Comparison of ENCODE assay signal across 11 cellular contexts in the genomic region with DNA sequence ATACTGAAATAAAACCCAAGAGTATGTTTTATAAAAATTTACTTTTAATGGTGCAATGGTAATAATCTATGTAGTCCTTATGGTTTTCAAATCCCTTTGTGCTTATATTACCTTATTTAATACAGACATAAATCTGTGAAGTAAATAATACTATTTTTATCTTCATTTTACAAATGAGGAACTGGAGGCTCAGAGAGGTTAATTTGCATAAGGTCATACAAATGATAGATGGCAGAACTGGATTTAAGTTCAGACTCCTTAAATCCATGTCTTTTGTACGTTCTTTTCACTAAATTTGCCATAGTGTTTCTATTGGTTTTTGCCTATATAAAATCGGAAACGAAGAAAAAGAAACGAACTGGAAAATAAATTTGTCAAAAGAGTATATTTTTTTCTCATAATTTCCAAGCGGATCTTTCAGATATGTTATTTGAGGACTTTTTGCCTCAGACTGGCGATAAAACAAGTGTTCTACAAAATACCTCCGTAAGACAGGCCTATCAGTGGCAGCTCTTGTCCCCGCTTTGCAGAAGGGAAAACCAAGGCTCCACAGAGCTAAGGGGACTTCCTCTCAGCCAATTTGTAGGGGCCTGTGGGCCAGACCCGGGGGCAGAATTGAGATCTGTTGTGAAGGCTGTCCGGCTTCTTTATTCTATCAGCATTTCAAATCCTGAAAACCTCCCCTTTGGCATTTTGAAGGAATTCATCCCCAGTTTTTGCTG. TPM values are rescaled to one million over a fixed set of nuclear protein-coding genes. Genes with fewer than 3 reads are reported as not detected.
DNase-seq lines count a peak whose midpoint lies in the region; ATAC-seq and TF ChIP-seq lines count a peak whose summit lies in the region.
"Had no signal": no experiment of that assay in that cellular context is flagged by ENCODE, and none has a peak within 500 bp of the region (broad histone marks: within the 10 kb centered on the region; RNA-seq: fewer than 3 reads in every experiment).

No MANE protein-coding gene starts in this region.

- peak overlapping the region; percentile 80 to 99 (median 97) for H3K4me3 Mint-ChIP-seq in IgD-negative memory B cell
- H3K4me3 Mint-ChIP-seq in central memory CD8-positive, alpha-beta T cell, result peak overlapping the region; percentile 96

- DNase-seq in GM12865 (ENCODE audit: low read depth), result peak; percentile 46
- no peak for DNase-seq in central memory CD8-positive, alpha-beta T cell (ENCODE audit: low spot score in 2 of 2)
- DNase-seq in neuronal stem cell (ENCODE audit: low spot score), result no peak
- no peak for DNase-seq in NCI-H2081 treated with DMSO at 0.1 percent for 48 hours (lab: John Stamatoyannopoulos, UW)
- no peak for DNase-seq in dorsolateral prefrontal cortex
- no peak for DNase-seq in HK-2 (ENCODE audit: unreplicated experiment)
- DNase-seq: GOT3, KG1 had no signal

- no peak overlapping the region for H2BK5ac ChIP-seq in neuronal stem cell (ENCODE audit: low read length)

- no peak overlapping the region for H3K14ac ChIP-seq in neuronal stem cell (ENCODE audit: low read length)

- H3K27ac ChIP-seq in neuronal stem cell (replicated peaks; ENCODE audit: low read length), result no peak overlapping the region
- H3K27ac ChIP-seq in dorsolateral prefrontal cortex, result no peak overlapping the region

- no peaks in the 10 kb centered on the region for H3K36me3 ChIP-seq in neuronal stem cell (replicated peaks in 1 of 2; ENCODE audit: control insufficient read depth in 2 of 2, insufficient read depth in 2 of 2, low read length in 2 of 2)

- no peak for ATAC-seq in central memory CD8-positive, alpha-beta T cell (replicated peaks; ENCODE audit: extremely low read depth, poor library complexity, severe bottlenecking)
- ATAC-seq in HG02885 (IDR thresholded peaks at IDR 0.05; ENCODE audit: poor library complexity, unreplicated experiment), result no peak

- H3K27me3 Mint-ChIP-seq in IgD-negative memory B cell, result no peaks in the 10 kb centered on the region
- H3K27me3 Mint-ChIP-seq in central memory CD8-positive, alpha-beta T cell, result no peaks in the 10 kb centered on the region

- no peak overlapping the region for H2AK5ac ChIP-seq in neuronal stem cell (ENCODE audit: low read depth, low read length)

- no peak overlapping the region for H3K18ac ChIP-seq in neuronal stem cell (ENCODE audit: low read length)

- H3K4me2 ChIP-seq in neuronal stem cell (ENCODE audit: insufficient read depth, low read length, poor library complexity, severe bottlenecking), result peak overlapping the region; percentile 22

- H3K4ac ChIP-seq in neuronal stem cell (ENCODE audit: low read length), result no peak overlapping the region

- H3K4me3 ChIP-seq in GM12865 (ENCODE audit: low read depth, low read length) (peak overlapping the region; percentile 57), neuronal stem cell (ENCODE audit: low read length in 2 of 2) (no peak overlapping the region), dorsolateral prefrontal cortex (peak overlapping the region in 4 of 59 donors; percentile 56 to 72 (median 60))

- H3K4me1 Mint-ChIP-seq in IgD-negative memory B cell, result peaks cover 56 to 66% (median 61%) of the 10 kb centered on the region in 3 donors
- H3K4me1 Mint-ChIP-seq in central memory CD8-positive, alpha-beta T cell, result peaks cover 88% of the 10 kb centered on the region

- no peak overlapping the region for H4K8ac ChIP-seq in neuronal stem cell (ENCODE audit: low read depth, low read length)

- TF ChIP-seq CTCF in GM12865 (IDR thresholded peaks at IDR 0.05; ENCODE audit: insufficient read depth, low read depth, low read length, missing control alignments) (no peak), dorsolateral prefrontal cortex (IDR thresholded peaks at IDR 0.05 in 54 of 56, conservative IDR thresholded peaks at IDR 0.05 in 2 of 56; ENCODE audit: low read depth in 1 of 56, partially characterized antibody in 56 of 56) (no peak)

- no peak overlapping the region for H2BK15ac ChIP-seq in neuronal stem cell (ENCODE audit: low read length)

- H3K9ac ChIP-seq in neuronal stem cell (ENCODE audit: low read depth, low read length, poor library complexity), result no peak overlapping the region

- peaks cover 5 to 8% of the 10 kb centered on the region in 2 donors for H3K4me1 ChIP-seq in neuronal stem cell (ENCODE audit: control insufficient read depth in 2 of 2, insufficient read depth in 1 of 2, low read depth in 1 of 2, low read length in 2 of 2)

- no peak overlapping the region for H2BK120ac ChIP-seq in neuronal stem cell (ENCODE audit: low read depth, low read length)

- no CpG with 5 or more reads among the region's 10 CpGs for WGBS in neuronal stem cell (ENCODE audit: extremely low coverage in 2 of 2, insufficient read length in 2 of 2, insufficient replicate concordance in 1 of 2), 2 donors

- H3K27me3 ChIP-seq in neuronal stem cell (ENCODE audit: control insufficient read depth in 3 of 3, insufficient read depth in 3 of 3, low read depth in 1 of 3, low read length in 3 of 3), result peaks cover 0 to 6% (median 0%) of the 10 kb centered on the region in 3 experiments
- peaks cover 0 to 25% (median 0%) of the 10 kb centered on the region in 45 donors for H3K27me3 ChIP-seq in dorsolateral prefrontal cortex

- peaks cover 2% of the 10 kb centered on the region for H3K36me3 Mint-ChIP-seq in IgD-negative memory B cell
- peaks cover 9% of the 10 kb centered on the region for H3K36me3 Mint-ChIP-seq in central memory CD8-positive, alpha-beta T cell (ENCODE audit: insufficient read depth)

- no peak overlapping the region for H2BK12ac ChIP-seq in neuronal stem cell (ENCODE audit: low read length)

- no peaks in the 10 kb centered on the region for H3K9me3 Mint-ChIP-seq in IgD-negative memory B cell
- H3K9me3 Mint-ChIP-seq in central memory CD8-positive, alpha-beta T cell, result no peaks in the 10 kb centered on the region

- peak overlapping the region; percentile 65 to 98 (median 87) for H3K27ac Mint-ChIP-seq in IgD-negative memory B cell
- peak overlapping the region; percentile 76 for H3K27ac Mint-ChIP-seq in central memory CD8-positive, alpha-beta T cell (ENCODE audit: low read depth)
- H3K27ac Mint-ChIP-seq: progenitor cell of endocrine pancreas had no signal

- no peak overlapping the region for H3K23ac ChIP-seq in neuronal stem cell (ENCODE audit: low read depth, low read length, poor library complexity)

- no peaks in the 10 kb centered on the region for H3K9me3 ChIP-seq in neuronal stem cell (replicated peaks in 1 of 2; ENCODE audit: control insufficient read depth in 2 of 2, insufficient read depth in 1 of 2, low read depth in 1 of 2, low read length in 2 of 2)

- peak overlapping the region; percentile 91 for H2AFZ ChIP-seq in neuronal stem cell (ENCODE audit: low read length)

- H3K79me1 ChIP-seq in neuronal stem cell (ENCODE audit: low read depth, low read length), result no peaks in the 10 kb centered on the region

- intact Hi-C loops in dorsolateral prefrontal cortex (cut with DNase I), result no loop called here

- H4K91ac ChIP-seq in neuronal stem cell (ENCODE audit: low read depth, low read length, poor library complexity), result no peak overlapping the region

RNA-seq across cellular contexts. Expression of a gene that starts 1.1 kb away (rescaled TPM):
- polyA plus RNA-seq in IgD-negative memory B cell, result 285 TPM
- 13.5 TPM for polyA plus RNA-seq in neuronal stem cell (2013, experiment 1 of 2)
- polyA plus RNA-seq in neuronal stem cell (2013, experiment 2 of 2), result 13.8 TPM
- 1 to 10 TPM in 105 of 120 experiments, under 1 TPM in 15; 0.25 to 6.9 (median 1.9) TPM for total RNA-seq in dorsolateral prefrontal cortex
